Comparison of ENCODE assay signal across 32 cellular contexts in the genomic region with DNA sequence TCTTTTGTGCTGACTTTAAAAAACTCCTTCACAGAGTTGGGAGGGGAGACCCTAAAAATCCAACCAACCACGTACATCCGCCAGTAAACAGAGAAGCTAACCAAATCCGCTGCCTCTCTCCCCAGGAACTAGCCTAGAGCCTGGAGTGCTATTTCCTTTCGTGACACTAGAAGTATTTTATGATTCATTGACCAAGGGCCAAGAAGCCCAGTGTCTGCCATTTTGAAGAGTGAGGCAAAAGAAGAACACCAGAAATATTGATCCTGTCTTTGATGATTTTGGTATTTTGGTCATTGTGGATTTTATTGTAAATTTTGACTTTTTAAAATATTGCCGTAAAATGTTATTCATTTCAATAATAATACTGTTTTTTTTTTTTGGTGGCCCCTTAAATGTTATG.
"Had no signal": no experiment of that assay in that cellular context is flagged by ENCODE, and none has a peak within 500 bp of the region (broad histone marks: within the 10 kb centered on the region; RNA-seq: fewer than 3 reads in every experiment).

No MANE protein-coding gene starts in this region.

- H3K27ac ChIP-seq: adrenal gland, body of pancreas, brain microvascular endothelial cell, breast epithelium, VCaP had no signal

- H3K27me3 ChIP-seq: adrenal gland, body of pancreas, brain microvascular endothelial cell, breast epithelium had no signal

- H3K4me3 ChIP-seq: adrenal gland, body of pancreas, breast epithelium had no signal

- DNase-seq: activated B cell treated with CpG ODN at 0.5 μM for 24 hours; activated CD4-positive, alpha-beta memory T cell treated with anti-CD3 and anti-CD28 coated beads for 36 hours; activated CD4-positive, alpha-beta T cell treated with anti-CD3 and anti-CD28 coated beads for 4 hours; activated CD4-positive, alpha-beta T cell treated with anti-CD3 and anti-CD28 coated beads, Interleukin-2, amount 10 ng/mL, durations not matched to agents 24 days and 14 days; activated CD4-positive, alpha-beta T cell treated with anti-CD3 and anti-CD28 coated beads, Interleukin-2, amount 50 U/mL, for 1 hour; activated CD4-positive, alpha-beta T cell treated with anti-CD3 and anti-CD28 coated beads, Interleukin-2, amount 50 U/mL, for 4 hours; activated CD4-positive, CD25-positive, alpha-beta regulatory T cell treated with anti-CD3 and anti-CD28 coated beads, Interleukin-2, amount 50 U/mL, for 72 hours; activated CD8-positive, alpha-beta memory T cell treated with anti-CD3 and anti-CD28 coated beads, Interleukin-2, amount 50 U/mL, for 4 hours; activated CD8-positive, alpha-beta T cell treated with anti-CD3 and anti-CD28 coated beads for 36 hours; activated effector memory CD4-positive, alpha-beta T cell treated with anti-CD3 and anti-CD28 coated beads, Interleukin-2, amount 50 U/mL, for 16 hours; activated gamma-delta T cell treated with Interleukin-2 at 50 U/mL for 16 hours; activated naive CD4-positive, alpha-beta T cell; activated naive CD4-positive, alpha-beta T cell treated with anti-CD3 and anti-CD28 coated beads for 36 hours; activated naive CD4-positive, alpha-beta T cell treated with anti-CD3 and anti-CD28 coated beads, Interleukin-2, amount 50 U/mL, for 16 hours; activated naive CD8-positive, alpha-beta T cell treated with anti-CD3 and anti-CD28 coated beads for 36 hours; activated T-cell treated with anti-CD3 and anti-CD28 coated beads for 4 hours; activated T-cell treated with anti-CD3 and anti-CD28 coated beads, Interleukin-2, amount 50 U/mL, for 1 hour; activated T-cell treated with anti-CD3 and anti-CD28 coated beads, Interleukin-2, amount 50 U/mL, for 4 hours; activated T-cell treated with anti-CD3 and anti-CD28 coated beads, Interleukin-2, amount 50 U/mL, for 72 hours; adrenal gland; amniotic stem cell; body of pancreas; brain microvascular endothelial cell; central memory CD4-positive, alpha-beta T cell; T-helper 2 cell; T-helper 9 cell had no signal

- ATAC-seq: activated CD8-positive, alpha-beta T cell treated with anti-CD3 and anti-CD28 coated beads for 36 hours; activated naive CD4-positive, alpha-beta T cell treated with anti-CD3 and anti-CD28 coated beads, Interleukin-2, amount 50 U/mL, for 72 hours; activated T-cell treated with anti-CD3 and anti-CD28 coated beads, Interleukin-2, amount 50 U/mL, for 4 hours; activated T-cell treated with anti-CD3 and anti-CD28 coated beads, Interleukin-2, amount 50 U/mL, for 72 hours; activated T-helper 17 cell treated with anti-CD3 and anti-CD28 coated beads, Interleukin-2, amount 50 U/mL, for 72 hours; body of pancreas had no signal

- FAIRE-seq: astrocyte, TTC549 had no signal

- H3K36me3 ChIP-seq: adrenal gland, brain microvascular endothelial cell, breast epithelium had no signal

- H3K9me3 ChIP-seq: adrenal gland, body of pancreas, breast epithelium had no signal
